Comparison of ENCODE assay signal across 7 cellular contexts in genomic region chrX:32562261-32562660, GRCh38.
"Had no signal": no experiment of that assay in that cellular context is flagged by ENCODE, and none has a peak within 500 bp of the region (broad histone marks: within the 10 kb centered on the region; RNA-seq: fewer than 3 reads in every experiment).

No MANE protein-coding gene starts in this region.

- ATAC-seq: GM23338, K562 had no signal

- H3K4me1 Mint-ChIP-seq: H9 had no signal

- DNase-seq: H9, HCEC 1CT, IMR-90 had no signal

- H3K9me3 Mint-ChIP-seq: GM23338 had no signal

- H3K4me3 ChIP-seq: GM23338, K562 had no signal

- H3K27ac Mint-ChIP-seq: GM23338, H9 had no signal

- H3K4me2 ChIP-seq: GM23338 had no signal

- H2AFZ ChIP-seq: GM23338 had no signal

- H3K4me3 Mint-ChIP-seq: GM23338, H9 had no signal

- FAIRE-seq: H54, HTR-8/SVneo, K562 had no signal
